Comparison of ENCODE assay signal across 1 cellular context in the genomic region with DNA sequence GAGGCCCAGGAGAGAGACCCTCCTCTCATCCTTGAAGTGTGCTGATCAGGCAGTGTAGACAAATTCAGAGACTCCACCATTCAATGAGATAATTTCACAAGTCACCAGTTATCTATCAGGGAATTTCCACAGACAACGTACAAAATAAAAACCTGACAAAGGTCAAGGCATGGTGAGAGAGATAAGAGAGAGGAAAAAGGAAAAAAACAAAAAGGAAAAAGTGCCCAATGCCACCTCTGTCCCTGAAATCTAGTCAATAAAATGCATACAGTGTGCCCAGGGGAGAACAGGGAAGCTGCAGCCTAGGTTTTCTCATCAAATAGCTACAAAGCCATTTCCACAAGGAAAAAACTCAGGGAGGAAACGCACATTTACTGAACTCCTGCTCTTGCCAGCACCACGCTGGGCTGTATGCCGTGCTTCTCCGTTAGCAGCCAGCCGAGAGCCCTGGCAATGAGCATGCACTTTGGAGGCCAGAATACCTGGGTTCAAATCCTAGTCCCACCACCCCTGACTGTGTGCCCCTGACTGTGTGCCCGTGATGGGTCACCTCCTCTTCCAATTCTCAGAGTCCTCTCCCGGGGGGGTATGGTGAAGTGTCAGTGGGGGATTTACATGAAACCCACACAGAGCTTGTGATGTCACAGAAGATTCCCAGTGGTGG.
A peak's percentile ranks its signal among the peaks of the same experiment; 100 is the strongest.
TF ChIP-seq lines count a peak whose summit lies in the region.

No MANE protein-coding gene starts in this region.

TF ChIP-seq in K562, 482 proteins besides CTCF, POLR2A, EP300 and RAD21 (continued from another document and continues in another):
- no peak for TF ChIP-seq KHSRP (IDR thresholded peaks at IDR 0.05)
- peak; percentile 60 for TF ChIP-seq BRD9 (IDR thresholded peaks at IDR 0.05; ENCODE audit: low read depth, partially characterized antibody)
- no peak for TF ChIP-seq SP2 (IDR thresholded peaks at IDR 0.05; ENCODE audit: extremely low read depth, low read depth, low read length, poor library complexity, severe bottlenecking)
- TF ChIP-seq PTBP1 (IDR thresholded peaks at IDR 0.05; ENCODE audit: low read depth, low read length) = no peak
- TF ChIP-seq, protein P1, sequence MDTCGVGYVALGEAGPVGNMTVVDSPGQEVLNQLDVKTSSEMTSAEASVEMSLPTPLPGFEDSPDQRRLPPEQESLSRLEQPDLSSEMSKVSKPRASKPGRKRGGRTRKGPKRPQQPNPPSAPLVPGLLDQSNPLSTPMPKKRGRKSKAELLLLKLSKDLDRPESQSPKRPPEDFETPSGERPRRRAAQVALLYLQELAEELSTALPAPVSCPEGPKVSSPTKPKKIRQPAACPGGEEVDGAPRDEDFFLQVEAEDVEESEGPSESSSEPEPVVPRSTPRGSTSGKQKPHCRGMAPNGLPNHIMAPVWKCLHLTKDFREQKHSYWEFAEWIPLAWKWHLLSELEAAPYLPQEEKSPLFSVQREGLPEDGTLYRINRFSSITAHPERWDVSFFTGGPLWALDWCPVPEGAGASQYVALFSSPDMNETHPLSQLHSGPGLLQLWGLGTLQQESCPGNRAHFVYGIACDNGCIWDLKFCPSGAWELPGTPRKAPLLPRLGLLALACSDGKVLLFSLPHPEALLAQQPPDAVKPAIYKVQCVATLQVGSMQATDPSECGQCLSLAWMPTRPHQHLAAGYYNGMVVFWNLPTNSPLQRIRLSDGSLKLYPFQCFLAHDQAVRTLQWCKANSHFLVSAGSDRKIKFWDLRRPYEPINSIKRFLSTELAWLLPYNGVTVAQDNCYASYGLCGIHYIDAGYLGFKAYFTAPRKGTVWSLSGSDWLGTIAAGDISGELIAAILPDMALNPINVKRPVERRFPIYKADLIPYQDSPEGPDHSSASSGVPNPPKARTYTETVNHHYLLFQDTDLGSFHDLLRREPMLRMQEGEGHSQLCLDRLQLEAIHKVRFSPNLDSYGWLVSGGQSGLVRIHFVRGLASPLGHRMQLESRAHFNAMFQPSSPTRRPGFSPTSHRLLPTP (IDR thresholded peaks at IDR 0.05; ENCODE audit: borderline replicate concordance, extremely low read depth, insufficient read length) = no peak
- TF ChIP-seq RBM34 (IDR thresholded peaks at IDR 0.05; ENCODE audit: borderline replicate concordance, insufficient read depth, low read length) = no peak
- TF ChIP-seq HOXB6 (CRISPR knock-in tag; IDR thresholded peaks at IDR 0.05; ENCODE audit: borderline replicate concordance) = no peak
- TF ChIP-seq, protein P2, sequence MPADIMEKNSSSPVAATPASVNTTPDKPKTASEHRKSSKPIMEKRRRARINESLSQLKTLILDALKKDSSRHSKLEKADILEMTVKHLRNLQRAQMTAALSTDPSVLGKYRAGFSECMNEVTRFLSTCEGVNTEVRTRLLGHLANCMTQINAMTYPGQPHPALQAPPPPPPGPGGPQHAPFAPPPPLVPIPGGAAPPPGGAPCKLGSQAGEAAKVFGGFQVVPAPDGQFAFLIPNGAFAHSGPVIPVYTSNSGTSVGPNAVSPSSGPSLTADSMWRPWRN (IDR thresholded peaks at IDR 0.05; ENCODE audit: low read depth) = no peak
- no peak for TF ChIP-seq SRF (CRISPR knock-in tag; IDR thresholded peaks at IDR 0.05)
- no peak for TF ChIP-seq NCOA6 (IDR thresholded peaks at IDR 0.05)
- TF ChIP-seq, protein P3, sequence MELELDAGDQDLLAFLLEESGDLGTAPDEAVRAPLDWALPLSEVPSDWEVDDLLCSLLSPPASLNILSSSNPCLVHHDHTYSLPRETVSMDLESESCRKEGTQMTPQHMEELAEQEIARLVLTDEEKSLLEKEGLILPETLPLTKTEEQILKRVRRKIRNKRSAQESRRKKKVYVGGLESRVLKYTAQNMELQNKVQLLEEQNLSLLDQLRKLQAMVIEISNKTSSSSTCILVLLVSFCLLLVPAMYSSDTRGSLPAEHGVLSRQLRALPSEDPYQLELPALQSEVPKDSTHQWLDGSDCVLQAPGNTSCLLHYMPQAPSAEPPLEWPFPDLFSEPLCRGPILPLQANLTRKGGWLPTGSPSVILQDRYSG (tag; conservative IDR thresholded peaks at IDR 0.05; ENCODE audit: low read depth) = 0 out of 2 replicates have a peak, but pooled peaks have one; percentile 48
- no peak for TF ChIP-seq PCBP1 (IDR thresholded peaks at IDR 0.05; ENCODE audit: low read depth, low read length, poor library complexity, severe bottlenecking)
- no peak for TF ChIP-seq KLF1 (tag; IDR thresholded peaks at IDR 0.05)
- no peak for TF ChIP-seq ZNF24 (IDR thresholded peaks at IDR 0.05)
- TF ChIP-seq STAT5A (IDR thresholded peaks at IDR 0.05; ENCODE audit: borderline replicate concordance, low read length) = peak; percentile 49; the same call in 1 of the 2 replicates
- TF ChIP-seq, protein P4, sequence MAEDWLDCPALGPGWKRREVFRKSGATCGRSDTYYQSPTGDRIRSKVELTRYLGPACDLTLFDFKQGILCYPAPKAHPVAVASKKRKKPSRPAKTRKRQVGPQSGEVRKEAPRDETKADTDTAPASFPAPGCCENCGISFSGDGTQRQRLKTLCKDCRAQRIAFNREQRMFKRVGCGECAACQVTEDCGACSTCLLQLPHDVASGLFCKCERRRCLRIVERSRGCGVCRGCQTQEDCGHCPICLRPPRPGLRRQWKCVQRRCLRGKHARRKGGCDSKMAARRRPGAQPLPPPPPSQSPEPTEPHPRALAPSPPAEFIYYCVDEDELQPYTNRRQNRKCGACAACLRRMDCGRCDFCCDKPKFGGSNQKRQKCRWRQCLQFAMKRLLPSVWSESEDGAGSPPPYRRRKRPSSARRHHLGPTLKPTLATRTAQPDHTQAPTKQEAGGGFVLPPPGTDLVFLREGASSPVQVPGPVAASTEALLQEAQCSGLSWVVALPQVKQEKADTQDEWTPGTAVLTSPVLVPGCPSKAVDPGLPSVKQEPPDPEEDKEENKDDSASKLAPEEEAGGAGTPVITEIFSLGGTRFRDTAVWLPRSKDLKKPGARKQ (CRISPR knock-in tag; IDR thresholded peaks at IDR 0.05) = no peak
- TF ChIP-seq HMG20B (CRISPR knock-in tag; IDR thresholded peaks at IDR 0.05) = no peak
- no peak for TF ChIP-seq ZFP30 (CRISPR knock-in tag; IDR thresholded peaks at IDR 0.05; ENCODE audit: borderline replicate concordance)
- TF ChIP-seq KDM4B (IDR thresholded peaks at IDR 0.05; ENCODE audit: borderline replicate concordance in 2 of 2, low read depth in 1 of 2) = no peak
- TF ChIP-seq, protein P5, sequence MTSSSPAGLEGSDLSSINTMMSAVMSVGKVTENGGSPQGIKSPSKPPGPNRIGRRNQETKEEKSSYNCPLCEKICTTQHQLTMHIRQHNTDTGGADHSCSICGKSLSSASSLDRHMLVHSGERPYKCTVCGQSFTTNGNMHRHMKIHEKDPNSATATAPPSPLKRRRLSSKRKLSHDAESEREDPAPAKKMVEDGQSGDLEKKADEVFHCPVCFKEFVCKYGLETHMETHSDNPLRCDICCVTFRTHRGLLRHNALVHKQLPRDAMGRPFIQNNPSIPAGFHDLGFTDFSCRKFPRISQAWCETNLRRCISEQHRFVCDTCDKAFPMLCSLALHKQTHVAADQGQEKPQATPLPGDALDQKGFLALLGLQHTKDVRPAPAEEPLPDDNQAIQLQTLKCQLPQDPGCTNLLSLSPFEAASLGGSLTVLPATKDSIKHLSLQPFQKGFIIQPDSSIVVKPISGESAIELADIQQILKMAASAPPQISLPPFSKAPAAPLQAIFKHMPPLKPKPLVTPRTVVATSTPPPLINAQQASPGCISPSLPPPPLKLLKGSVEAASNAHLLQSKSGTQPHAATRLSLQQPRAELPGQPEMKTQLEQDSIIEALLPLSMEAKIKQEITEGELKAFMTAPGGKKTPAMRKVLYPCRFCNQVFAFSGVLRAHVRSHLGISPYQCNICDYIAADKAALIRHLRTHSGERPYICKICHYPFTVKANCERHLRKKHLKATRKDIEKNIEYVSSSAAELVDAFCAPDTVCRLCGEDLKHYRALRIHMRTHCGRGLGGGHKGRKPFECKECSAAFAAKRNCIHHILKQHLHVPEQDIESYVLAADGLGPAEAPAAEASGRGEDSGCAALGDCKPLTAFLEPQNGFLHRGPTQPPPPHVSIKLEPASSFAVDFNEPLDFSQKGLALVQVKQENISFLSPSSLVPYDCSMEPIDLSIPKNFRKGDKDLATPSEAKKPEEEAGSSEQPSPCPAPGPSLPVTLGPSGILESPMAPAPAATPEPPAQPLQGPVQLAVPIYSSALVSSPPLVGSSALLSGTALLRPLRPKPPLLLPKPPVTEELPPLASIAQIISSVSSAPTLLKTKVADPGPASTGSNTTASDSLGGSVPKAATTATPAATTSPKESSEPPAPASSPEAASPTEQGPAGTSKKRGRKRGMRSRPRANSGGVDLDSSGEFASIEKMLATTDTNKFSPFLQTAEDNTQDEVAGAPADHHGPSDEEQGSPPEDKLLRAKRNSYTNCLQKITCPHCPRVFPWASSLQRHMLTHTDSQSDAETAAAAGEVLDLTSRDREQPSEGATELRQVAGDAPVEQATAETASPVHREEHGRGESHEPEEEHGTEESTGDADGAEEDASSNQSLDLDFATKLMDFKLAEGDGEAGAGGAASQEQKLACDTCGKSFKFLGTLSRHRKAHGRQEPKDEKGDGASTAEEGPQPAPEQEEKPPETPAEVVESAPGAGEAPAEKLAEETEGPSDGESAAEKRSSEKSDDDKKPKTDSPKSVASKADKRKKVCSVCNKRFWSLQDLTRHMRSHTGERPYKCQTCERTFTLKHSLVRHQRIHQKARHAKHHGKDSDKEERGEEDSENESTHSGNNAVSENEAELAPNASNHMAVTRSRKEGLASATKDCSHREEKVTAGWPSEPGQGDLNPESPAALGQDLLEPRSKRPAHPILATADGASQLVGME (CRISPR knock-in tag; IDR thresholded peaks at IDR 0.05) = no peak
- no peak for TF ChIP-seq PHB (CRISPR knock-in tag; IDR thresholded peaks at IDR 0.05)
- TF ChIP-seq, protein P6, sequence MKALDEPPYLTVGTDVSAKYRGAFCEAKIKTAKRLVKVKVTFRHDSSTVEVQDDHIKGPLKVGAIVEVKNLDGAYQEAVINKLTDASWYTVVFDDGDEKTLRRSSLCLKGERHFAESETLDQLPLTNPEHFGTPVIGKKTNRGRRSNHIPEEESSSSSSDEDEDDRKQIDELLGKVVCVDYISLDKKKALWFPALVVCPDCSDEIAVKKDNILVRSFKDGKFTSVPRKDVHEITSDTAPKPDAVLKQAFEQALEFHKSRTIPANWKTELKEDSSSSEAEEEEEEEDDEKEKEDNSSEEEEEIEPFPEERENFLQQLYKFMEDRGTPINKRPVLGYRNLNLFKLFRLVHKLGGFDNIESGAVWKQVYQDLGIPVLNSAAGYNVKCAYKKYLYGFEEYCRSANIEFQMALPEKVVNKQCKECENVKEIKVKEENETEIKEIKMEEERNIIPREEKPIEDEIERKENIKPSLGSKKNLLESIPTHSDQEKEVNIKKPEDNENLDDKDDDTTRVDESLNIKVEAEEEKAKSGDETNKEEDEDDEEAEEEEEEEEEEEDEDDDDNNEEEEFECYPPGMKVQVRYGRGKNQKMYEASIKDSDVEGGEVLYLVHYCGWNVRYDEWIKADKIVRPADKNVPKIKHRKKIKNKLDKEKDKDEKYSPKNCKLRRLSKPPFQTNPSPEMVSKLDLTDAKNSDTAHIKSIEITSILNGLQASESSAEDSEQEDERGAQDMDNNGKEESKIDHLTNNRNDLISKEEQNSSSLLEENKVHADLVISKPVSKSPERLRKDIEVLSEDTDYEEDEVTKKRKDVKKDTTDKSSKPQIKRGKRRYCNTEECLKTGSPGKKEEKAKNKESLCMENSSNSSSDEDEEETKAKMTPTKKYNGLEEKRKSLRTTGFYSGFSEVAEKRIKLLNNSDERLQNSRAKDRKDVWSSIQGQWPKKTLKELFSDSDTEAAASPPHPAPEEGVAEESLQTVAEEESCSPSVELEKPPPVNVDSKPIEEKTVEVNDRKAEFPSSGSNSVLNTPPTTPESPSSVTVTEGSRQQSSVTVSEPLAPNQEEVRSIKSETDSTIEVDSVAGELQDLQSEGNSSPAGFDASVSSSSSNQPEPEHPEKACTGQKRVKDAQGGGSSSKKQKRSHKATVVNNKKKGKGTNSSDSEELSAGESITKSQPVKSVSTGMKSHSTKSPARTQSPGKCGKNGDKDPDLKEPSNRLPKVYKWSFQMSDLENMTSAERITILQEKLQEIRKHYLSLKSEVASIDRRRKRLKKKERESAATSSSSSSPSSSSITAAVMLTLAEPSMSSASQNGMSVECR (CRISPR knock-in tag; IDR thresholded peaks at IDR 0.05) = no peak
- TF ChIP-seq, protein P7, sequence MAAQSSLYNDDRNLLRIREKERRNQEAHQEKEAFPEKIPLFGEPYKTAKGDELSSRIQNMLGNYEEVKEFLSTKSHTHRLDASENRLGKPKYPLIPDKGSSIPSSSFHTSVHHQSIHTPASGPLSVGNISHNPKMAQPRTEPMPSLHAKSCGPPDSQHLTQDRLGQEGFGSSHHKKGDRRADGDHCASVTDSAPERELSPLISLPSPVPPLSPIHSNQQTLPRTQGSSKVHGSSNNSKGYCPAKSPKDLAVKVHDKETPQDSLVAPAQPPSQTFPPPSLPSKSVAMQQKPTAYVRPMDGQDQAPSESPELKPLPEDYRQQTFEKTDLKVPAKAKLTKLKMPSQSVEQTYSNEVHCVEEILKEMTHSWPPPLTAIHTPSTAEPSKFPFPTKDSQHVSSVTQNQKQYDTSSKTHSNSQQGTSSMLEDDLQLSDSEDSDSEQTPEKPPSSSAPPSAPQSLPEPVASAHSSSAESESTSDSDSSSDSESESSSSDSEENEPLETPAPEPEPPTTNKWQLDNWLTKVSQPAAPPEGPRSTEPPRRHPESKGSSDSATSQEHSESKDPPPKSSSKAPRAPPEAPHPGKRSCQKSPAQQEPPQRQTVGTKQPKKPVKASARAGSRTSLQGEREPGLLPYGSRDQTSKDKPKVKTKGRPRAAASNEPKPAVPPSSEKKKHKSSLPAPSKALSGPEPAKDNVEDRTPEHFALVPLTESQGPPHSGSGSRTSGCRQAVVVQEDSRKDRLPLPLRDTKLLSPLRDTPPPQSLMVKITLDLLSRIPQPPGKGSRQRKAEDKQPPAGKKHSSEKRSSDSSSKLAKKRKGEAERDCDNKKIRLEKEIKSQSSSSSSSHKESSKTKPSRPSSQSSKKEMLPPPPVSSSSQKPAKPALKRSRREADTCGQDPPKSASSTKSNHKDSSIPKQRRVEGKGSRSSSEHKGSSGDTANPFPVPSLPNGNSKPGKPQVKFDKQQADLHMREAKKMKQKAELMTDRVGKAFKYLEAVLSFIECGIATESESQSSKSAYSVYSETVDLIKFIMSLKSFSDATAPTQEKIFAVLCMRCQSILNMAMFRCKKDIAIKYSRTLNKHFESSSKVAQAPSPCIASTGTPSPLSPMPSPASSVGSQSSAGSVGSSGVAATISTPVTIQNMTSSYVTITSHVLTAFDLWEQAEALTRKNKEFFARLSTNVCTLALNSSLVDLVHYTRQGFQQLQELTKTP (IDR thresholded peaks at IDR 0.05; ENCODE audit: low read depth in 1 of 2, partially characterized antibody in 2 of 2) = no peak
- TF ChIP-seq ZNF354B (CRISPR knock-in tag; IDR thresholded peaks at IDR 0.05) = no peak
- no peak; the same call in 1 of the 2 replicates for TF ChIP-seq EP400 (IDR thresholded peaks at IDR 0.05)
- peak; percentile 90 for TF ChIP-seq DPF2 (IDR thresholded peaks at IDR 0.05)
- no peak; the same call in 1 of the 2 replicates for TF ChIP-seq HDAC2 (IDR thresholded peaks at IDR 0.05)
- no peak for TF ChIP-seq BRCA1 (IDR thresholded peaks at IDR 0.05)
- no peak for TF ChIP-seq BRCA1 (CRISPR knock-in tag; IDR thresholded peaks at IDR 0.05)
- no peak for TF ChIP-seq TFAM (CRISPR knock-in tag; conservative IDR thresholded peaks at IDR 0.05)
- TF ChIP-seq RBM22 (IDR thresholded peaks at IDR 0.05; ENCODE audit: low read depth, low read length, poor library complexity, severe bottlenecking) = no peak
- no peak for TF ChIP-seq NR4A1 (CRISPR knock-in tag; IDR thresholded peaks at IDR 0.05)
- TF ChIP-seq NR4A1 (tag; IDR thresholded peaks at IDR 0.05) = no peak
- TF ChIP-seq ZNF644 (tag; IDR thresholded peaks at IDR 0.05; ENCODE audit: low read depth) = no peak
- no peak for TF ChIP-seq XRCC4 (IDR thresholded peaks at IDR 0.05; ENCODE audit: extremely low read depth, insufficient read depth, insufficient read length)
